ENCODE assay signal across 1 cellular context in the genomic region with DNA sequence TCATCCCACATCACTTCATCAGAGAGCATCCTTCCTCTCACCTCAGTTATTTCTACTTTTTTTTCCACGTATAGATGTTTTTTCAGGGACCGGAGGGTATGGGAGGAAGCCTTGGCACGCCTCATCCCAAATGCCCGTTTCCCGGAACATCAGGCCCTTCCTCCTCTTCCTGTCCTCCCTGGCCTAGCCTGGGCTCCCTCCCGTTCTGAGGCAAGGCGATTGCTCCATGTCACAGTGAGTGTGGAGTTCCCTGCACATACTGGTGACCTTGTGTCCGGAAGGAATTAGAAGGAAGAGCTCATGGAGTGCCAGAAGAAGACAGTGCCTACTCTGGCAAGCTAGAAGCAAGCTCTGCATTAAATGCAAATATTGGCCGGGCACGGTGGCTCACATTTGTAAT.
TF ChIP-seq lines count a peak whose summit lies in the region.

No MANE protein-coding gene starts in this region.

TF ChIP-seq in liver, 16 proteins besides CTCF, POLR2A, EP300 and RAD21:
- TF ChIP-seq HNF4A (conservative IDR thresholded peaks at IDR 0.05), result no peak
- TF ChIP-seq NR2F2 (IDR thresholded peaks at IDR 0.05), result peak; percentile 23
- TF ChIP-seq, protein P1, sequence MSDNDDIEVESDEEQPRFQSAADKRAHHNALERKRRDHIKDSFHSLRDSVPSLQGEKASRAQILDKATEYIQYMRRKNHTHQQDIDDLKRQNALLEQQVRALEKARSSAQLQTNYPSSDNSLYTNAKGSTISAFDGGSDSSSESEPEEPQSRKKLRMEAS (IDR thresholded peaks at IDR 0.05), result no peak
